9 cellular contexts compared by ENCODE assay signal in the genomic region with DNA sequence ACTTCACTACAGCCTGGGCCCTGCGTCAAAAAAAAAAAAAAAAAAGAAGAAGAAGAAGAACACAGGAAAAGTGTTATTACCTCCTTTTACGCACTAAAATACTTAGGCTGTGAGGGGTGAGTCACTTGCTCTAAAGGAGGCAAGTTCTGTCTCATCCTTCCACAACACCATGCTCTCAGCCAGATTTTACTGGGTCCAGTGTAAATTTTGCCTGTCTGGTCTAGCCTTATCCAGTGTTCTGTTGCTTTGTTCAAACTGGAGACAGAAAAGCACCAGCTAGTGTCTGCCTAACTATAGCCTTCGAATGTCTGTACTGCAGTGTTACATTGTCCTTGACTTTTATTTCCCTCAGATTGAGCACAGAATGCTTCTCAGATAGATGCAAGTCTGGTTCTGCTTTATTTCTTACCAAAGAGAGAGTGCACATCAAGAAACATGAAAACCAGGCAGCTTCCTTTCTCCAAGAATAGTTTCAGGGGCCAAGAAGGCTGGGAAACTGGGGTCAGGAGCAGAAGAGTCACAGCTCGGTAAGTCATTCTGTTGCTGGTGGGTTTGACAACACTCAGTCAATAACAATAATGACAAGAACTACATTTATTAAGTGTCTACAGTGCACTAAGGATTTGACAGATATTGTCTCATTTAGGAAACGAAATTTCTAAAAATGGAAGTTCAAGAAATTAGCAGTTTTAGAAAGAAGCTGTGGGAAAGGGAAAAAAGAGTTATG. TPM values are rescaled to one million over a fixed set of nuclear protein-coding genes. Genes with fewer than 3 reads are reported as not detected.
DNase-seq lines count a peak whose midpoint lies in the region; ATAC-seq and TF ChIP-seq lines count a peak whose summit lies in the region.
"Had no signal": no experiment of that assay in that cellular context is flagged by ENCODE, and none has a peak within 500 bp of the region (broad histone marks: within the 10 kb centered on the region; RNA-seq: fewer than 3 reads in every experiment).

No MANE protein-coding gene starts in this region.

- no peak for TF ChIP-seq CTCF in fibroblast of villous mesenchyme (IDR thresholded peaks at IDR 0.05; ENCODE audit: insufficient read depth, low read depth, low read length)

- H3K4me3 ChIP-seq in fibroblast of villous mesenchyme (ENCODE audit: low read depth, low read length) = no peak overlapping the region

- DNase-seq in AG20443 (ENCODE audit: low spot score) = peak; percentile 69
- DNase-seq in fibroblast of villous mesenchyme (ENCODE audit: low read depth) = peak; percentile 24
- no peak for DNase-seq in substantia nigra (lab: John Stamatoyannopoulos, UW)
- DNase-seq in putamen (ENCODE audit: low spot score) = no peak
- DNase-seq in cortex of kidney (lab: John Stamatoyannopoulos, UW) = no peak
- no peak for DNase-seq in DMS114 treated with DMSO at 0.1 percent for 48 hours (lab: John Stamatoyannopoulos, UW; ENCODE audit: unreplicated experiment)

- H3K27ac ChIP-seq in substantia nigra (ENCODE audit: low read depth, low read length, poor library complexity, severe bottlenecking) = no peak overlapping the region

- peak; percentile 38 for ATAC-seq in GM21381 (IDR thresholded peaks at IDR 0.05; ENCODE audit: unreplicated experiment)
- ATAC-seq in HG03558 (IDR thresholded peaks at IDR 0.05; ENCODE audit: extremely low read depth, unreplicated experiment) = peak; percentile 27

RNA-seq across cellular contexts. Expression of a gene that starts 3.1 kb away (rescaled TPM):
- total RNA-seq in fibroblast of villous mesenchyme = not detected in 2 replicates
- total RNA-seq: naive thymus-derived CD8-positive, alpha-beta T cell had no signal

RNA-seq across cellular contexts. Expression of a gene that starts 59.2 kb away (rescaled TPM):
- total RNA-seq in fibroblast of villous mesenchyme = 12.6 and 18.6 TPM in 2 replicates

RNA-seq across cellular contexts. Expression of a gene that starts 59.6 kb away (rescaled TPM):
- total RNA-seq in fibroblast of villous mesenchyme = 20.7 and 23.2 TPM in 2 replicates

Comparison
In these comparisons a context has a peak if more than half of its experiments do, and no peak if none do; other contexts are left out.
1. DNase-seq: peak in AG20443 (single experiment) and fibroblast of villous mesenchyme (single experiment); none in substantia nigra (0 of 49), putamen (single experiment), cortex of kidney (single experiment) and DMS114 treated with DMSO at 0.1 percent for 48 hours (single experiment).